8 cellular contexts compared by ENCODE assay signal in the genomic region with DNA sequence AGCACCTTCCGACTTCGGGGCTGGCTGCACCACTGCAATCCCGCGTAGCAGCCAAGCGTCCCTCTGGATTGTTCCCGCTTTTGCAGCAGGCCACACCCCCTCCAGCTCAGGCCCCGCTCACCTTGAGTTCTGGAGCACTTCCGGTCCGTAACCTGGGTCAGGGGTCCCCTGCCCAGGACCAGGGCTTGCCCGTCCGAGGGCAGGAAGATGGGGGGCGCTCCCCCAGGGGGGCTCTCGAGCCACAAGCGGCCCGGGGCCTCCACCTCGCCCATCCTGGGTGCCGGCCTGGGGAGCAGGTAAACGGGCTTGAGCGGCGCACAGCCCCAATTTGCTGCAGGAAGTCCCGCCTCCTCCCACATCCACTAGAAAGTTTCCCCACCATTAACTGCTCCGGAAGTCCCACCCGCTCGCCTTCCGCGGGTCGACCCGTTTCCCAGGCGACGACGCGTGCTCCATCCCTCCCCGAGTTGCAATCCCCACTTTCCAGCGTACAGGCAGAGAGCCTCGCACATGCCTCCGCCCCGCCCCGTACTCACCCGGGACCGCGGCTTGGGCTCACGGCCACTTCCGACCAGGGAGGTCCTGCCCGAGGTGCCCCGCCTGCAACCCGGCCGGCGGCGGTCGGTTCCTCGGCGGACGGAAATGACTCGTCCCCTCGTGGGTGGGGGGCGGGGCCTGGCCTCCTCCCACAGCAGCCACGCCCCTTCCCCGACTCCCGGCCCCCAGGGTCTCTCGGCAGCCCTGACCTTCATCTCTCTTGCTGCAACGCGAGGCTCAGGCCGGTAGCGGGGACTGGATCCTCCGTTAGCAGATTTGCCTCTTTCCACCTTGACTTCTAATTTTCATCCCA. TPM values are rescaled to one million over a fixed set of nuclear protein-coding genes. Genes with fewer than 3 reads are reported as not detected.
DNase-seq lines count a peak whose midpoint lies in the region; ATAC-seq, FAIRE-seq and TF ChIP-seq lines count a peak whose summit lies in the region.

A gene (minus strand): TSS at position 644 of the 850 bp plus-strand sequence. CDS start 372 bp downstream, at position 272.

- intact Hi-C loops in right cardiac atrium (cut with DNase I) (loop anchor here in 3 of 4 donors (5.0 to 10.0 kb wide), 2 partner anchors 50 to 52 kb away; a partner anchor contains a TSS), vagina (cut with DNase I) (no loop called here)

- peak within 1 kb of the TSS; percentile 70 for H3K4me3 ChIP-seq in right cardiac atrium (ENCODE audit: low read length)
- peak within 1 kb of the TSS; percentile 81 for H3K4me3 ChIP-seq in rectal smooth muscle tissue (ENCODE audit: low read length)
- peak within 1 kb of the TSS; percentile 74 to 80 for H3K4me3 ChIP-seq in vagina

- H3K9me3 ChIP-seq in right cardiac atrium (ENCODE audit: control insufficient read depth, low read length) (no peaks in the 10 kb centered on the region), vagina (no peaks in the 10 kb centered on the region)

- H3K36me3 ChIP-seq in rectal smooth muscle tissue (ENCODE audit: control insufficient read depth, insufficient read depth, low read length) (peaks cover 11% of the 10 kb centered on the region), vagina (peaks cover 0 to 17% of the 10 kb centered on the region in 2 donors)

- peak within 1 kb of the TSS; percentile 36 for H3K9ac ChIP-seq in rectal smooth muscle tissue (ENCODE audit: low read length)

- peaks cover 31% of the 10 kb centered on the region for H3K4me1 Mint-ChIP-seq in T-helper 2 cell treated with Interferon-gamma antibody and Interleukin-4, amounts not matched to agents 5 μg/mL and 100 μg/mL, for 36 hours (ENCODE audit: low read depth)

- H3K27me3 Mint-ChIP-seq in T-helper 2 cell treated with Interferon-gamma antibody and Interleukin-4, amounts not matched to agents 5 μg/mL and 100 μg/mL, for 36 hours (ENCODE audit: low read depth): no peaks in the 10 kb centered on the region

- H3K27ac ChIP-seq in right cardiac atrium (ENCODE audit: low read length): peak within 1 kb of the TSS; percentile 48
- H3K27ac ChIP-seq in rectal smooth muscle tissue (ENCODE audit: low read depth, low read length): peak within 1 kb of the TSS; percentile 90
- peak within 1 kb of the TSS; percentile 95 for H3K27ac ChIP-seq in vagina

- no peak for TF ChIP-seq CTCF in vagina (IDR thresholded peaks at IDR 0.05)

- peak; percentile 98 for FAIRE-seq in GM12892 (lab: Jason Lieb, UNC)

- no peaks in the 10 kb centered on the region for H3K9me3 Mint-ChIP-seq in T-helper 2 cell treated with Interferon-gamma antibody and Interleukin-4, amounts not matched to agents 5 μg/mL and 100 μg/mL, for 36 hours

- peak within 1 kb of the TSS; percentile 100 for H3K27ac Mint-ChIP-seq in T-helper 2 cell treated with Interferon-gamma antibody and Interleukin-4, amounts not matched to agents 5 μg/mL and 100 μg/mL, for 36 hours

- under 1% methylated on average over 65 of the region's 65 CpGs for WGBS in right cardiac atrium

- DNase-seq in GM12892 (ENCODE audit: insufficient read length) (peak; percentile 96), NCI-H2029 treated with DMSO at 0.1 percent for 48 hours (lab: John Stamatoyannopoulos, UW) (peak; percentile 79), anterior cingulate cortex (lab: John Stamatoyannopoulos, UW) (peak; percentile 33 to 99 (median 93)), right cardiac atrium (peak; percentile 95 to 97 (median 96)), vagina (ENCODE audit: extremely low spot score in 2 of 2) (peak in 1 of 2 donors; percentile 98)
- peak; percentile 89 for DNase-seq in T-helper 2 cell treated with Interferon-gamma antibody and Interleukin-4, amounts not matched to agents 5 μg/mL and 100 μg/mL, for 36 hours (ENCODE audit: low spot score)

- peak; percentile 87 for TF ChIP-seq POLR2A in GM12892 (IDR thresholded peaks at IDR 0.05; ENCODE audit: low read depth, low read length)
- TF ChIP-seq POLR2A in vagina (IDR thresholded peaks at IDR 0.05): peak in 1 of 2 donors; percentile 50

- ATAC-seq in HG02885 (IDR thresholded peaks at IDR 0.05; ENCODE audit: poor library complexity, unreplicated experiment): peak; percentile 46
- ATAC-seq in right cardiac atrium: peak; percentile 64 to 69

- peaks cover 34% of the 10 kb centered on the region for H3K36me3 Mint-ChIP-seq in T-helper 2 cell treated with Interferon-gamma antibody and Interleukin-4, amounts not matched to agents 5 μg/mL and 100 μg/mL, for 36 hours (ENCODE audit: low read depth)

- H3K27me3 ChIP-seq in right cardiac atrium (ENCODE audit: control insufficient read depth, insufficient read depth): no peaks in the 10 kb centered on the region
- H3K27me3 ChIP-seq in rectal smooth muscle tissue (ENCODE audit: control insufficient read depth, insufficient read depth, low read length): no peaks in the 10 kb centered on the region
- H3K27me3 ChIP-seq in vagina: no peaks in the 10 kb centered on the region

- peaks cover 4% of the 10 kb centered on the region for H3K4me1 ChIP-seq in right cardiac atrium (ENCODE audit: control insufficient read depth, insufficient read depth, low read length)
- peaks cover 9% of the 10 kb centered on the region for H3K4me1 ChIP-seq in rectal smooth muscle tissue (ENCODE audit: control insufficient read depth, insufficient read depth, low read length)
- H3K4me1 ChIP-seq in vagina: peaks cover 51% of the 10 kb centered on the region

- H3K4me3 Mint-ChIP-seq in T-helper 2 cell treated with Interferon-gamma antibody and Interleukin-4, amounts not matched to agents 5 μg/mL and 100 μg/mL, for 36 hours: no peak within 1 kb of the TSS

RNA-seq across cellular contexts. Expression of the gene that starts here (rescaled TPM):
- polyA plus RNA-seq in GM12892 (2012; ENCODE audit: missing spikeins): 38.9 TPM
- total RNA-seq in right cardiac atrium (100 to 1,000 TPM in 1 of 4 donors, 10 to 100 TPM in 3; 38.6 to 144 (median 42.9) TPM), vagina (40.3 TPM)
- polyA plus RNA-seq in right cardiac atrium: 40.8 TPM
